ENCODE assay signal across 25 cellular contexts in the genomic region with DNA sequence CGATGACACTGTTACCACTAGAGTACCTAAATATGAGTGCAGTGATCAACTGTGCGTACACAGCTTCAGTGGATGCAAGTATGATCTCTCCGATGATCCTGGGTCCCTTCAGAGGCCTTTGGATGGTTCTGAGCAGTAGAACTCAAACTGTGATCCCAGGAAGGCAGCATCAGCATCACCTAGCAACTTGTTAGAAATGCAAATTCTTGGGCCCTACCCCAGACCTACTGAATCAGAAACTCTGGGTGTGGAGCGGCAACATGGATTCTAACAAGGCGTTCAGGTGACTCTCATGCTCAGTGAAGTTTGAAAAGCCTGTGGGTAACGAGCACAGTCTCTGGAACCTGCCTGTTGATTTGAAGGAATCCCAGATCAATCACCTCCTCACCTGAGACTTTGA. TPM values are rescaled to one million over a fixed set of nuclear protein-coding genes. Genes with fewer than 3 reads are reported as not detected.
DNase-seq lines count a peak whose midpoint lies in the region; ATAC-seq, FAIRE-seq and TF ChIP-seq lines count a peak whose summit lies in the region.
"Had no signal": no experiment of that assay in that cellular context is flagged by ENCODE, and none has a peak within 500 bp of the region (broad histone marks: within the 10 kb centered on the region; RNA-seq: fewer than 3 reads in every experiment).

No MANE protein-coding gene starts in this region.

- no peak for DNase-seq in HepG2 (ENCODE audit: low spot score)
- DNase-seq in right lobe of liver, result no peak
- DNase-seq in H1 (ENCODE audit: low read depth in 1 of 2, low spot score in 2 of 2), result no peak
- DNase-seq in neural progenitor cell (ENCODE audit: low spot score), result no peak
- no peak for DNase-seq in CD8-positive, alpha-beta memory T cell
- DNase-seq in GM03348 (ENCODE audit: low spot score), result no peak
- DNase-seq: 8988T; ACHN; AML-193; BE2C; Calu3; CD4-positive, alpha-beta T cell; COR-L47; DMS53; DMS79 treated with DMSO at 0.1 percent for 48 hours; GF-D8; HFFc6 had no signal

- H3K14ac ChIP-seq in H1 (ENCODE audit: insufficient read length), result no peak overlapping the region

- no peak for TF ChIP-seq EP300 in HepG2 (IDR thresholded peaks at IDR 0.05; ENCODE audit: low read depth in 2 of 2, low read length in 2 of 2)
- no peak for TF ChIP-seq EP300 in HepG2 (CRISPR knock-in tag; IDR thresholded peaks at IDR 0.05; ENCODE audit: borderline replicate concordance)
- no peak for TF ChIP-seq EP300 in H1 (IDR thresholded peaks at IDR 0.05; ENCODE audit: borderline replicate concordance in 1 of 2, low read depth in 2 of 2, low read length in 2 of 2)

- H3K4me1 ChIP-seq in HepG2 (ENCODE audit: insufficient read depth, low read length) (peaks cover 3% of the 10 kb centered on the region; the same call in 1 of the 2 replicates), right lobe of liver (no peaks in the 10 kb centered on the region), H1 (replicated peaks in 1 of 4; ENCODE audit: control insufficient read depth in 3 of 4, insufficient read depth in 4 of 4, low read length in 3 of 4) (peaks cover 5 to 23% (median 19%) of the 10 kb centered on the region in 4 experiments; a peak in 6 of 7 replicates), neural progenitor cell (peaks cover 50% of the 10 kb centered on the region)
- H3K4me1 ChIP-seq in CD8-positive, alpha-beta memory T cell (ENCODE audit: insufficient read depth, low read length), result no peaks in the 10 kb centered on the region
- H3K4me1 ChIP-seq: A549; BE2C; BLaER1 treated with 17β-estradiol and CSF1 and Interleukin-3, amounts not matched to agents 10 nM and 100 nM had no signal

- H2BK120ac ChIP-seq in H1 (replicated peaks; ENCODE audit: low read depth, low read length), result no peak overlapping the region

- POLR2A ChIA-PET in HepG2 (lab: Yijun Ruan, JAX), result no interaction called here
- POLR2A ChIA-PET in H1 (lab: Charles Lee; ENCODE audit: partially characterized antibody), result no interaction called here
- POLR2A ChIA-PET in CD8-positive, alpha-beta memory T cell (lab: Charles Lee), result no interaction called here

- H4K91ac ChIP-seq in H1 (replicated peaks; ENCODE audit: insufficient read length, low read length), result no peak overlapping the region

- H2AFZ ChIP-seq in HepG2 (ENCODE audit: low read length), result no peak overlapping the region
- no peak overlapping the region for H2AFZ ChIP-seq in H1 (ENCODE audit: low read length)
- H2AFZ ChIP-seq in neural progenitor cell (replicated peaks), result no peak overlapping the region

- no peak overlapping the region for H3K23ac ChIP-seq in H1 (ENCODE audit: insufficient read length)

- H4K5ac ChIP-seq in H1 (ENCODE audit: insufficient read length, low read depth, low read length), result no peak overlapping the region

- TF ChIP-seq POLR2A in HepG2 (IDR thresholded peaks at IDR 0.05; ENCODE audit: insufficient read depth in 1 of 2, low read depth in 2 of 2, low read length in 2 of 2) (no peak), right lobe of liver (IDR thresholded peaks at IDR 0.05) (no peak), H1 (IDR thresholded peaks at IDR 0.05; ENCODE audit: control extremely low read depth in 1 of 2, low read depth in 2 of 2, low read length in 2 of 2) (no peak)

- peaks cover 7% of the 10 kb centered on the region for H3K79me1 ChIP-seq in H1 (ENCODE audit: low read depth, low read length)

- H3K79me2 ChIP-seq in HepG2 (ENCODE audit: insufficient read depth, low read length) (peaks cover 91% of the 10 kb centered on the region), H1 (ENCODE audit: control insufficient read depth in 1 of 2, insufficient read depth in 2 of 2, low read length in 2 of 2) (peaks cover 3 to 75% of the 10 kb centered on the region in 2 experiments; a peak in 3 of 4 replicates), neural progenitor cell (ENCODE audit: low read depth) (peaks cover 98% of the 10 kb centered on the region)

- no peak overlapping the region for H3K18ac ChIP-seq in H1 (ENCODE audit: extremely low read depth, low read length)

- H3K27me3 ChIP-seq in HepG2 (ENCODE audit: control insufficient read depth in 1 of 2, insufficient read depth in 2 of 2, low read length in 2 of 2) (no peaks in the 10 kb centered on the region), right lobe of liver (no peaks in the 10 kb centered on the region), H1 (replicated peaks in 1 of 4; ENCODE audit: control insufficient read depth in 3 of 4, extremely low read depth in 1 of 4, insufficient read depth in 3 of 4, low read length in 3 of 4) (no peaks in the 10 kb centered on the region), neural progenitor cell (no peaks in the 10 kb centered on the region)
- H3K27me3 ChIP-seq in CD8-positive, alpha-beta memory T cell (ENCODE audit: insufficient read depth, low read length, poor library complexity, severe bottlenecking), result no peaks in the 10 kb centered on the region
- H3K27me3 ChIP-seq: BE2C; BLaER1 treated with 17β-estradiol and CSF1 and Interleukin-3, amounts not matched to agents 10 nM and 100 nM had no signal

- H3K9me3 ChIP-seq in HepG2 (ENCODE audit: low read length) (no peaks in the 10 kb centered on the region), right lobe of liver (no peaks in the 10 kb centered on the region), H1 (ENCODE audit: insufficient read depth in 2 of 2, low read depth in 1 of 2, low read length in 1 of 2) (no peaks in the 10 kb centered on the region), neural progenitor cell (ENCODE audit: low read depth) (no peaks in the 10 kb centered on the region)
- no peaks in the 10 kb centered on the region for H3K9me3 ChIP-seq in CD8-positive, alpha-beta memory T cell (ENCODE audit: low read length)
- H3K9me3 ChIP-seq: A549; BE2C; BLaER1 treated with 17β-estradiol and CSF1 and Interleukin-3, amounts not matched to agents 10 nM and 100 nM; HAP-1 had no signal

- TF ChIP-seq RAD21 in HepG2 (CRISPR knock-in tag; IDR thresholded peaks at IDR 0.05), result no peak
- no peak for TF ChIP-seq RAD21 in H1 (IDR thresholded peaks at IDR 0.05 in 1 of 2, conservative IDR thresholded peaks at IDR 0.05 in 1 of 2; ENCODE audit: low read depth in 2 of 2, low read length in 2 of 2)

- H3K36me3 Mint-ChIP-seq in neural progenitor cell, result peaks cover 52% of the 10 kb centered on the region
- H3K36me3 Mint-ChIP-seq in CD8-positive, alpha-beta memory T cell, result no peaks in the 10 kb centered on the region
- H3K36me3 Mint-ChIP-seq: CD14-positive monocyte had no signal

- peaks cover 31% of the 10 kb centered on the region for H3K4me1 Mint-ChIP-seq in neural progenitor cell
- no peaks in the 10 kb centered on the region for H3K4me1 Mint-ChIP-seq in CD8-positive, alpha-beta memory T cell
- H3K4me1 Mint-ChIP-seq: CD14-positive monocyte had no signal

- no peak overlapping the region for H2BK12ac ChIP-seq in H1 (ENCODE audit: low read depth, low read length)

- intact Hi-C loops in HepG2 (cut with micrococcal nuclease; ENCODE audit: unreplicated experiment) (no loop called here), right lobe of liver (cut with DNase I) (no loop called here)

- H2BK5ac ChIP-seq in H1 (ENCODE audit: low read depth, low read length), result no peak overlapping the region

- ATAC-seq in HepG2 (no peak), right lobe of liver (no peak), HG03565 (IDR thresholded peaks at IDR 0.05; ENCODE audit: unreplicated experiment) (no peak)
- ATAC-seq: A549 had no signal

- H3K27ac Mint-ChIP-seq in neural progenitor cell, result no peak overlapping the region
- no peak overlapping the region for H3K27ac Mint-ChIP-seq in CD8-positive, alpha-beta memory T cell
- H3K27ac Mint-ChIP-seq: CD14-positive monocyte; CD4-positive, alpha-beta T cell; HFFc6 had no signal

- no peak overlapping the region for H2BK20ac ChIP-seq in H1 (ENCODE audit: low read length)

- peaks cover 3% of the 10 kb centered on the region; the same call in 1 of the 2 replicates for H3K23me2 ChIP-seq in H1 (ENCODE audit: low read depth, low read length)

- H3K36me3 ChIP-seq in HepG2 (replicated peaks in 1 of 2; ENCODE audit: control insufficient read depth in 1 of 2, insufficient read depth in 2 of 2, low read length in 2 of 2) (peaks cover 24 to 46% of the 10 kb centered on the region in 2 experiments), right lobe of liver (no peaks in the 10 kb centered on the region), H1 (ENCODE audit: control insufficient read depth in 2 of 4, insufficient read depth in 4 of 4, low read length in 3 of 4) (peaks cover 0 to 7% (median 2%) of the 10 kb centered on the region in 4 experiments; a peak in 2 of 8 replicates), neural progenitor cell (peaks cover 22% of the 10 kb centered on the region)
- H3K36me3 ChIP-seq in CD8-positive, alpha-beta memory T cell (ENCODE audit: insufficient read depth, low read length), result no peaks in the 10 kb centered on the region
- H3K36me3 ChIP-seq: BE2C, HAP-1 had no signal

- 96% methylated on average over 4 of the region's 6 CpGs for whole genome bisulfite sequencing in HepG2 (ENCODE audit: low lambda C conversion rate)
- 84% methylated on average over 5 of the region's 6 CpGs for WGBS in right lobe of liver (ENCODE audit: insufficient coverage, low coverage, low lambda C conversion rate, missing lambda C conversion rate)
- WGBS in H1 (ENCODE audit: extremely low coverage in 1 of 2, insufficient coverage in 1 of 2, insufficient read length in 1 of 2, insufficient replicate concordance in 2 of 2, low coverage in 1 of 2, low lambda C conversion rate in 2 of 2, missing lambda C conversion rate in 1 of 2), 2 experiments, result 75% methylated on average over 6 of the region's 6 CpGs; no CpG with 5 or more reads in 1 of the 2 experiments

- H3K27ac ChIP-seq in HepG2 (ENCODE audit: extremely low read length, insufficient read depth, low read length) (no peak overlapping the region), right lobe of liver (no peak overlapping the region), H1 (ENCODE audit: low read depth, low read length) (no peak overlapping the region), neural progenitor cell (no peak overlapping the region)
- H3K27ac ChIP-seq in CD8-positive, alpha-beta memory T cell (ENCODE audit: low read depth, low read length), result no peak overlapping the region
- H3K27ac ChIP-seq: A549; BLaER1 treated with 17β-estradiol and CSF1 and Interleukin-3, amounts not matched to agents 10 nM and 100 nM had no signal

- H3K4me3 ChIP-seq in HepG2 (replicated peaks in 1 of 3; ENCODE audit: insufficient read depth in 1 of 3, low read depth in 2 of 3, low read length in 3 of 3) (no peak overlapping the region), right lobe of liver (no peak overlapping the region), H1 (ENCODE audit: extremely low read depth in 1 of 4, insufficient read depth in 2 of 4, low read depth in 3 of 4, low read length in 4 of 4) (no peak overlapping the region), neural progenitor cell (no peak overlapping the region)
- no peak overlapping the region for H3K4me3 ChIP-seq in CD8-positive, alpha-beta memory T cell (ENCODE audit: low read length)
- H3K4me3 ChIP-seq: A549; BLaER1 treated with 17β-estradiol and CSF1 and Interleukin-3, amounts not matched to agents 10 nM and 100 nM; HAP-1 had no signal

- FAIRE-seq in HepG2 (lab: Jason Lieb, UNC) (no peak), H1 (lab: Jason Lieb, UNC) (peak; percentile 45)
- FAIRE-seq: A549, GM12892 had no signal

- no peak overlapping the region for H3K4me3 Mint-ChIP-seq in neural progenitor cell
- no peak overlapping the region for H3K4me3 Mint-ChIP-seq in CD8-positive, alpha-beta memory T cell
- H3K4me3 Mint-ChIP-seq: CD14-positive monocyte; CD4-positive, alpha-beta T cell; HFFc6 had no signal

- no peak overlapping the region for H3K4ac ChIP-seq in H1 (replicated peaks; ENCODE audit: insufficient read length, low read depth, low read length)

- no peak overlapping the region for H2AK5ac ChIP-seq in H1 (ENCODE audit: low read depth, low read length)

- no peak overlapping the region for H3K4me2 ChIP-seq in HepG2 (ENCODE audit: low read depth, low read length)
- H3K4me2 ChIP-seq in H1 (ENCODE audit: insufficient read depth in 1 of 2, low read depth in 2 of 2, low read length in 2 of 2), result peak overlapping the region; percentile 41 to 42
- H3K4me2 ChIP-seq in neural progenitor cell, result peak overlapping the region; percentile 29
- H3K4me2 ChIP-seq: A549; BLaER1 treated with 17β-estradiol and CSF1 and Interleukin-3, amounts not matched to agents 10 nM and 100 nM had no signal

- H2BK15ac ChIP-seq in H1 (ENCODE audit: low read length), result no peak overlapping the region

- CTCF ChIA-PET in HepG2 (lab: Yijun Ruan, JAX; ENCODE audit: low intra/inter-chr PET ratio, low total read pairs) (no interaction called here), H1 (lab: Charles Lee; ENCODE audit: partially characterized antibody) (interaction anchor here (1.2 to 1.4 kb wide), 2 partner anchors 9 to 30 kb away, joined by 3 to 4 read pairs; no protein-coding TSS in a partner anchor)
- CTCF ChIA-PET in CD8-positive, alpha-beta memory T cell (lab: Charles Lee), result no interaction called here

- in situ Hi-C loops in HepG2 (cut with HindIII; ENCODE audit: extremely low pct_ligation_motif_present, low pct_unique_long_range_greater_than_20kb), result no loop called here

- no peak overlapping the region for H4K8ac ChIP-seq in H1 (ENCODE audit: extremely low read depth, insufficient read depth, low read length)

- H3K9ac ChIP-seq in HepG2 (ENCODE audit: insufficient read depth, low read depth, low read length) (no peak overlapping the region), H1 (replicated peaks in 1 of 4; ENCODE audit: extremely low read depth in 1 of 4, low read depth in 3 of 4, low read length in 3 of 4) (no peak overlapping the region), neural progenitor cell (no peak overlapping the region)
- H3K9ac ChIP-seq: BLaER1 treated with 17β-estradiol and CSF1 and Interleukin-3, amounts not matched to agents 10 nM and 100 nM had no signal

- BruUV-seq in HepG2 (replicated peaks; lab: Mats Ljungman, UMichigan), result no TSS peak

- no peaks in the 10 kb centered on the region for H3K9me3 Mint-ChIP-seq in neural progenitor cell
- peaks cover 0 to 3% (median 2%) of the 10 kb centered on the region in 5 donors for H3K9me3 Mint-ChIP-seq in CD8-positive, alpha-beta memory T cell

- peaks cover 23% of the 10 kb centered on the region for H3F3A ChIP-seq in neural progenitor cell (ENCODE audit: low read depth)

- H3K56ac ChIP-seq in H1 (replicated peaks; ENCODE audit: insufficient read length, low read depth, low read length), result no peak overlapping the region

- H3K27me3 Mint-ChIP-seq in neural progenitor cell (ENCODE audit: insufficient read depth, low read depth), result no peaks in the 10 kb centered on the region
- H3K27me3 Mint-ChIP-seq in CD8-positive, alpha-beta memory T cell, result peaks cover 0 to 1% of the 10 kb centered on the region in 2 donors
- H3K27me3 Mint-ChIP-seq: CD4-positive, alpha-beta T cell had no signal

- TF ChIP-seq CTCF in HepG2 (CRISPR knock-in tag; IDR thresholded peaks at IDR 0.05) (no peak), right lobe of liver (IDR thresholded peaks at IDR 0.05) (no peak), H1 (IDR thresholded peaks at IDR 0.05; ENCODE audit: control extremely low read depth in 1 of 3, insufficient read depth in 1 of 3, low read depth in 1 of 3, low read length in 3 of 3) (no peak), neural progenitor cell (IDR thresholded peaks at IDR 0.05) (no peak)

- peaks cover 74% of the 10 kb centered on the region; the same call in 1 of the 2 replicates for H4K20me1 ChIP-seq in HepG2 (ENCODE audit: insufficient read depth, low read length)
- peaks cover 0 to 5% of the 10 kb centered on the region in 2 experiments for H4K20me1 ChIP-seq in H1 (replicated peaks in 1 of 2; ENCODE audit: control insufficient read depth in 1 of 2, insufficient read depth in 2 of 2, low read length in 2 of 2)
- H4K20me1 ChIP-seq in neural progenitor cell (ENCODE audit: low read depth), result peaks cover 92% of the 10 kb centered on the region
- H4K20me1 ChIP-seq: BLaER1 treated with 17β-estradiol and CSF1 and Interleukin-3, amounts not matched to agents 10 nM and 100 nM had no signal

RNA-seq across cellular contexts. Expression of gene TOX3, which starts 25.4 kb away (rescaled TPM):
- total RNA-seq in HepG2 (2016; rRNA removed; fragmentation: Illumina TruSeq; extraction: Trizol) (12.1 and 14.5 TPM in 2 replicates), right lobe of liver (1 to 10 TPM in 5 of 6 experiments, under 1 TPM in 1; 0.92 to 5.8 (median 3.6) TPM), neural progenitor cell (ENCODE audit: low replicate concordance) (44.2 and 48.1 TPM in 2 replicates)
- 19.7 and 21.7 TPM in 2 replicates for total RNA-seq in HepG2 (2016; cell fraction: cytosol; rRNA removed; fragmentation: Illumina TruSeq; extraction: Trizol; ENCODE audit: low read depth)
- 11.6 and 15.0 TPM in 2 replicates for total RNA-seq in HepG2 (2016; cell fraction: insoluble cytoplasmic fraction; rRNA removed; fragmentation: Illumina TruSeq; extraction: Trizol)
- total RNA-seq in HepG2 (2016; cell fraction: membrane; rRNA removed; fragmentation: Illumina TruSeq; extraction: Trizol), result 14.2 and 14.5 TPM in 2 replicates
- total RNA-seq in HepG2 (2016; cell fraction: nucleus; rRNA removed; fragmentation: Illumina TruSeq; extraction: Trizol), result 17.7 and 24.3 TPM in 2 replicates
- polyA plus RNA-seq in HepG2 (2011; rRNA removed) (95.6 and 98.6 TPM in 2 replicates), H1 (2011; rRNA removed) (22.7 and 31.2 TPM in 2 replicates)
- 53.0 and 61.5 TPM in 2 replicates for polyA plus RNA-seq in HepG2 (2011; cell fraction: cytosol; rRNA removed)
- polyA plus RNA-seq in HepG2 (2011; cell fraction: nucleus; rRNA removed), result 59.3 and 60.8 TPM in 2 replicates
- 60.3 and 93.0 TPM in 2 replicates for polyA plus RNA-seq in HepG2 (2012)
- polyA plus RNA-seq in HepG2 (2016; cell fraction: cytosol; fragmentation: Illumina TruSeq; extraction: Trizol; ENCODE audit: low read depth), result 4.5 and 4.7 TPM in 2 replicates
- polyA plus RNA-seq in HepG2 (2016; cell fraction: insoluble cytoplasmic fraction; fragmentation: Illumina TruSeq; extraction: Trizol; ENCODE audit: low read depth), result 36.1 and 46.4 TPM in 2 replicates
- polyA plus RNA-seq in HepG2 (2016; cell fraction: membrane; fragmentation: Illumina TruSeq; extraction: Trizol; ENCODE audit: low read depth), result 16.2 and 16.6 TPM in 2 replicates
- 26.4 and 30.3 TPM in 2 replicates for polyA plus RNA-seq in HepG2 (2016; cell fraction: nucleus; fragmentation: Illumina TruSeq; extraction: Trizol; ENCODE audit: insufficient read depth, low read depth)
- polyA minus RNA-seq in HepG2 (2011; rRNA and poly(A)+ RNA removed; ENCODE audit: low replicate concordance), result 0.42 and 283 TPM in 2 replicates
- polyA minus RNA-seq in HepG2 (2011; cell fraction: cytosol; rRNA and poly(A)+ RNA removed), result 65.9 and 72.3 TPM in 2 replicates
- polyA minus RNA-seq in HepG2 (2011; cell fraction: nucleus; rRNA and poly(A)+ RNA removed), result 122 and 148 TPM in 2 replicates
- total RNA-seq in H1 (2021; fragmentation: NEBNext Ultra II Directional; extraction: Animal tissue kit (Norgen Biotek cat#: 25700)), result 16.7 and 21.2 TPM in 2 replicates
- 13.6 TPM for polyA plus RNA-seq in H1 (2011; cell fraction: cytosol; rRNA removed)
- polyA plus RNA-seq in H1 (2011; cell fraction: nucleus; rRNA removed), result 39.3 TPM
- 17.8 to 24.5 TPM (median 19.6 TPM) in 4 replicates for polyA plus RNA-seq in H1 (2012, experiment 1 of 2)
- polyA plus RNA-seq in H1 (2012, experiment 2 of 2), result 2.6 TPM
- 8.0 TPM for polyA plus RNA-seq in H1 (2013, experiment 1 of 2)
- 7.7 TPM for polyA plus RNA-seq in H1 (2013, experiment 2 of 2)
- polyA minus RNA-seq in H1 (2011; rRNA and poly(A)+ RNA removed), result 56.6 and 76.8 TPM in 2 replicates
- 25.2 TPM for polyA minus RNA-seq in H1 (2011; cell fraction: cytosol; rRNA and poly(A)+ RNA removed)
- polyA minus RNA-seq in H1 (2011; cell fraction: nucleus; rRNA and poly(A)+ RNA removed), result 48.8 TPM
- total RNA-seq in CD8-positive, alpha-beta memory T cell, result not detected
- polyA plus RNA-seq in CD8-positive, alpha-beta memory T cell, result not detected
- total RNA-seq: CD4-positive, alpha-beta T cell; Daoy; G401; HFFc6 had no signal
- polyA plus RNA-seq: CD14-positive monocyte had no signal
